In genomic region chr6:113630738-113631535, GRCh38 we compare ENCODE assay signal across 8 cellular contexts.
A peak's percentile ranks its signal among the peaks of the same experiment; 100 is the strongest.
DNase-seq lines count a peak whose midpoint lies in the region; ATAC-seq and TF ChIP-seq lines count a peak whose summit lies in the region.

No MANE protein-coding gene starts in this region.

- H3K4me3 ChIP-seq in Panc1 (ENCODE audit: low read depth in 2 of 2, low read length in 2 of 2), result no peak overlapping the region
- H3K4me3 ChIP-seq in effector memory CD4-positive, alpha-beta T cell (ENCODE audit: insufficient read depth, low read depth, low read length, poor library complexity, severe bottlenecking), result peak overlapping the region; percentile 14

- intact Hi-C loops in activated CD4-positive, alpha-beta T cell treated with anti-CD3 and anti-CD28 coated beads, Interleukin-2, amount 10 ng/mL, durations not matched to agents 24 days and 14 days (cut with micrococcal nuclease), result loop anchor here (5.0 kb wide), 1 partner anchor 226 kb away; the partner anchor contains the start of gene MARCKS
- intact Hi-C loops in Panc1 (cut with micrococcal nuclease; ENCODE audit: unreplicated experiment), result no loop called here

- peak; percentile 60 for DNase-seq in activated CD4-positive, alpha-beta T cell treated with anti-CD3 and anti-CD28 coated beads, Interleukin-2, amount 10 ng/mL, durations not matched to agents 24 days and 14 days
- no peak for DNase-seq in activated CD4-positive, alpha-beta T cell treated with anti-CD3 and anti-CD28 coated beads, Interleukin-2, amount 50 U/mL, for 1 hour
- DNase-seq in Panc1 (ENCODE audit: low read depth, low spot score) (no peak), NCI-H2029 (lab: John Stamatoyannopoulos, UW) (no peak), NCI-H2081 (lab: John Stamatoyannopoulos, UW) (no peak)
- DNase-seq in effector memory CD4-positive, alpha-beta T cell, result no peak
- no peak for DNase-seq in natural killer cell treated with Interleukin-12 subunit alpha and Interleukin-12 subunit beta and Interleukin-15 and Interleukin-18, amount 100 ng/mL, for 72 hours (ENCODE audit: low spot score)

- H3K9me3 Mint-ChIP-seq in activated CD4-positive, alpha-beta T cell treated with anti-CD3 and anti-CD28 coated beads, Interleukin-2, amount 10 ng/mL, durations not matched to agents 24 days and 14 days, result no peaks in the 10 kb centered on the region
- H3K9me3 Mint-ChIP-seq in natural killer cell treated with Interleukin-12 subunit alpha and Interleukin-12 subunit beta and Interleukin-15 and Interleukin-18, amount 100 ng/mL, for 72 hours, result no peaks in the 10 kb centered on the region

- BruUV-seq in Panc1 (replicated peaks; lab: Mats Ljungman, UMichigan), result no TSS peak

- ATAC-seq in HG02798 (IDR thresholded peaks at IDR 0.05; ENCODE audit: poor library complexity, unreplicated experiment) (peak; percentile 65), Panc1 (peak; percentile 62)
- peak; percentile 85 for ATAC-seq in natural killer cell treated with Interleukin-12 subunit alpha and Interleukin-12 subunit beta and Interleukin-15 and Interleukin-18, amount 100 ng/mL, for 72 hours

- no peak for TF ChIP-seq CTCF in Panc1 (IDR thresholded peaks at IDR 0.05)

- peaks cover 12% of the 10 kb centered on the region for H3K27me3 Mint-ChIP-seq in activated CD4-positive, alpha-beta T cell treated with anti-CD3 and anti-CD28 coated beads, Interleukin-2, amount 10 ng/mL, durations not matched to agents 24 days and 14 days
- no peaks in the 10 kb centered on the region for H3K27me3 Mint-ChIP-seq in natural killer cell treated with Interleukin-12 subunit alpha and Interleukin-12 subunit beta and Interleukin-15 and Interleukin-18, amount 100 ng/mL, for 72 hours

- in situ Hi-C loops in Panc1 (cut with HindIII; ENCODE audit: low pct_unique_long_range_greater_than_20kb, low sequenced_read_pairs), result no loop called here

- no peaks in the 10 kb centered on the region; the same call in 1 of the 2 replicates for H3K4me1 ChIP-seq in Panc1 (ENCODE audit: control insufficient read depth, insufficient read depth, low read length)
- H3K4me1 ChIP-seq in effector memory CD4-positive, alpha-beta T cell (ENCODE audit: control insufficient read depth, insufficient read depth, low read length, poor library complexity, severe bottlenecking), result peaks cover 3% of the 10 kb centered on the region

- CTCF ChIA-PET in Panc1 (lab: Charles Lee), result interaction anchor here (0.6 kb wide), 1 partner anchor 76 kb away, joined by 10 read pairs; no protein-coding TSS in a partner anchor

- 0 out of 2 replicates have a peak overlapping the region, but pooled peaks have one; percentile 4 for H3K27ac ChIP-seq in Panc1 (ENCODE audit: low read length)
- H3K27ac ChIP-seq in effector memory CD4-positive, alpha-beta T cell (ENCODE audit: insufficient read depth, low read length, poor library complexity, severe bottlenecking), result no peak overlapping the region

- H3K9me3 ChIP-seq in Panc1 (ENCODE audit: control insufficient read depth, insufficient read depth, low read depth, low read length), result no peaks in the 10 kb centered on the region
- H3K9me3 ChIP-seq in effector memory CD4-positive, alpha-beta T cell (ENCODE audit: control insufficient read depth, low read length), result no peaks in the 10 kb centered on the region

- H3K27ac Mint-ChIP-seq in activated CD4-positive, alpha-beta T cell treated with anti-CD3 and anti-CD28 coated beads, Interleukin-2, amount 10 ng/mL, durations not matched to agents 24 days and 14 days, result peak overlapping the region; percentile 67
- peak overlapping the region; percentile 83 to 89 for H3K27ac Mint-ChIP-seq in natural killer cell treated with Interleukin-12 subunit alpha and Interleukin-12 subunit beta and Interleukin-15 and Interleukin-18, amount 100 ng/mL, for 72 hours

- H3K27me3 ChIP-seq in Panc1 (ENCODE audit: control insufficient read depth, insufficient read depth, low read length), result no peaks in the 10 kb centered on the region
- H3K27me3 ChIP-seq in effector memory CD4-positive, alpha-beta T cell (replicated peaks; ENCODE audit: control insufficient read depth, insufficient read depth, low read length, poor library complexity, severe bottlenecking), result no peaks in the 10 kb centered on the region

- peaks cover 15% of the 10 kb centered on the region for H3K4me1 Mint-ChIP-seq in activated CD4-positive, alpha-beta T cell treated with anti-CD3 and anti-CD28 coated beads, Interleukin-2, amount 10 ng/mL, durations not matched to agents 24 days and 14 days
- peaks cover 24 to 59% of the 10 kb centered on the region in 2 donors for H3K4me1 Mint-ChIP-seq in natural killer cell treated with Interleukin-12 subunit alpha and Interleukin-12 subunit beta and Interleukin-15 and Interleukin-18, amount 100 ng/mL, for 72 hours (ENCODE audit: low read depth in 2 of 2)

- POLR2A ChIA-PET in Panc1 (lab: Charles Lee), result no interaction called here

- no peaks in the 10 kb centered on the region for H3K36me3 ChIP-seq in Panc1 (ENCODE audit: control insufficient read depth, insufficient read depth, low read length)
- H3K36me3 ChIP-seq in effector memory CD4-positive, alpha-beta T cell (ENCODE audit: control insufficient read depth, insufficient read depth, low read length), result no peaks in the 10 kb centered on the region

- no peaks in the 10 kb centered on the region for H3K36me3 Mint-ChIP-seq in activated CD4-positive, alpha-beta T cell treated with anti-CD3 and anti-CD28 coated beads, Interleukin-2, amount 10 ng/mL, durations not matched to agents 24 days and 14 days (ENCODE audit: low read depth)
- H3K36me3 Mint-ChIP-seq in natural killer cell treated with Interleukin-12 subunit alpha and Interleukin-12 subunit beta and Interleukin-15 and Interleukin-18, amount 100 ng/mL, for 72 hours, result no peaks in the 10 kb centered on the region

- no peak overlapping the region for H3K4me3 Mint-ChIP-seq in activated CD4-positive, alpha-beta T cell treated with anti-CD3 and anti-CD28 coated beads, Interleukin-2, amount 10 ng/mL, durations not matched to agents 24 days and 14 days
- H3K4me3 Mint-ChIP-seq in natural killer cell treated with Interleukin-12 subunit alpha and Interleukin-12 subunit beta and Interleukin-15 and Interleukin-18, amount 100 ng/mL, for 72 hours, result peak overlapping the region; percentile 75
